ENCODE assay signal across 9 cellular contexts in genomic region chr6:20319520-20320357, GRCh38.
A peak's percentile ranks its signal among the peaks of the same experiment; 100 is the strongest.
DNase-seq lines count a peak whose midpoint lies in the region; ATAC-seq and TF ChIP-seq lines count a peak whose summit lies in the region.
"Had no signal": no experiment of that assay in that cellular context is flagged by ENCODE, and none has a peak within 500 bp of the region (broad histone marks: within the 10 kb centered on the region; RNA-seq: fewer than 3 reads in every experiment).

No MANE protein-coding gene starts in this region.

- peaks cover 8% of the 10 kb centered on the region for H3K4me1 Mint-ChIP-seq in stimulated activated memory B cell treated with anti-CD40 and anti-IgM and Interleukin-4, amounts not matched to agents 10 μg/mL and 1 μg/mL and 100 μg/mL, for 72 hours

- intact Hi-C loops in left lung (cut with DNase I) = no loop called here

- peak overlapping the region in 8 of 11 experiments; percentile 40 to 81 (median 59); a peak in 14 of 22 replicates for H3K27ac ChIP-seq in BLaER1 treated with 17β-estradiol and CSF1 and Interleukin-3, amounts not matched to agents 10 nM and 100 nM
- peak overlapping the region in 1 of 2 donors; percentile 82 for H3K27ac ChIP-seq in left lung
- H3K27ac ChIP-seq: C4-2B had no signal

- TF ChIP-seq CTCF in left lung (IDR thresholded peaks at IDR 0.05) = no peak

- peak overlapping the region; percentile 72 for H3K4me3 Mint-ChIP-seq in stimulated activated memory B cell treated with anti-CD40 and anti-IgM and Interleukin-4, amounts not matched to agents 10 μg/mL and 1 μg/mL and 100 μg/mL, for 72 hours

- no peaks in the 10 kb centered on the region for H4K20me1 ChIP-seq in BLaER1 treated with 17β-estradiol and CSF1 and Interleukin-3, amounts not matched to agents 10 nM and 100 nM

- H3K36me3 ChIP-seq in BLaER1 treated with 17β-estradiol and CSF1 and Interleukin-3, amounts not matched to agents 10 nM and 100 nM = no peaks in the 10 kb centered on the region
- no peaks in the 10 kb centered on the region for H3K36me3 ChIP-seq in left lung

- peak overlapping the region in 8 of 11 experiments; percentile 24 to 64 (median 50); a peak in 9 of 22 replicates for H3K9ac ChIP-seq in BLaER1 treated with 17β-estradiol and CSF1 and Interleukin-3, amounts not matched to agents 10 nM and 100 nM

- peak overlapping the region in 5 of 10 experiments; percentile 16 to 48 (median 30); a peak in 6 of 20 replicates for H3K4me3 ChIP-seq in BLaER1 treated with 17β-estradiol and CSF1 and Interleukin-3, amounts not matched to agents 10 nM and 100 nM
- peak overlapping the region in 1 of 2 donors; percentile 17 for H3K4me3 ChIP-seq in left lung

- H3K4me1 ChIP-seq in BLaER1 treated with 17β-estradiol and CSF1 and Interleukin-3, amounts not matched to agents 10 nM and 100 nM = peaks cover 0 to 8% (median 4%) of the 10 kb centered on the region in 10 experiments; a peak in 8 of 20 replicates
- H3K4me1 ChIP-seq in left lung = no peaks in the 10 kb centered on the region

- no peaks in the 10 kb centered on the region for H3K27me3 ChIP-seq in BLaER1 treated with 17β-estradiol and CSF1 and Interleukin-3, amounts not matched to agents 10 nM and 100 nM
- no peaks in the 10 kb centered on the region for H3K27me3 ChIP-seq in left lung

- H3K27me3 Mint-ChIP-seq in stimulated activated memory B cell treated with anti-CD40 and anti-IgM and Interleukin-4, amounts not matched to agents 10 μg/mL and 1 μg/mL and 100 μg/mL, for 72 hours = no peaks in the 10 kb centered on the region

- H3K9me3 Mint-ChIP-seq in stimulated activated memory B cell treated with anti-CD40 and anti-IgM and Interleukin-4, amounts not matched to agents 10 μg/mL and 1 μg/mL and 100 μg/mL, for 72 hours = peaks cover 8% of the 10 kb centered on the region

- peak; percentile 30 to 65 for DNase-seq in activated CD8-positive, alpha-beta memory T cell treated with anti-CD3 and anti-CD28 coated beads for 4 hours (ENCODE audit: low read depth in 2 of 2)
- peak; percentile 64 to 86 for DNase-seq in left lung
- DNase-seq in SW 1271 (lab: John Stamatoyannopoulos, UW) = no peak
- DNase-seq in DMS 273 (lab: John Stamatoyannopoulos, UW; ENCODE audit: unreplicated experiment) = no peak

- ATAC-seq in GM19468 (IDR thresholded peaks at IDR 0.05; ENCODE audit: extremely low read depth, unreplicated experiment) = peak; percentile 99
- ATAC-seq in HG03575 (IDR thresholded peaks at IDR 0.05; ENCODE audit: extremely low read depth, insufficient number of reproducible peaks, low FRiP score, unreplicated experiment) = peak; percentile 98
- ATAC-seq in left lung = peak; percentile 93
- ATAC-seq in stimulated activated memory B cell treated with anti-CD40 and anti-IgM and Interleukin-4, amounts not matched to agents 10 μg/mL and 1 μg/mL and 100 μg/mL, for 72 hours = peak; percentile 100

- peaks cover 15 to 32% (median 28%) of the 10 kb centered on the region in 11 experiments for H3K9me3 ChIP-seq in BLaER1 treated with 17β-estradiol and CSF1 and Interleukin-3, amounts not matched to agents 10 nM and 100 nM (replicated peaks in 1 of 11)
- peaks cover 0 to 8% of the 10 kb centered on the region in 2 donors for H3K9me3 ChIP-seq in left lung

- peak overlapping the region in 8 of 11 experiments; percentile 7 to 71 (median 52); a peak in 12 of 22 replicates for H3K4me2 ChIP-seq in BLaER1 treated with 17β-estradiol and CSF1 and Interleukin-3, amounts not matched to agents 10 nM and 100 nM

- H3K36me3 Mint-ChIP-seq in stimulated activated memory B cell treated with anti-CD40 and anti-IgM and Interleukin-4, amounts not matched to agents 10 μg/mL and 1 μg/mL and 100 μg/mL, for 72 hours = peaks cover 4% of the 10 kb centered on the region

- peak overlapping the region; percentile 87 for H3K27ac Mint-ChIP-seq in stimulated activated memory B cell treated with anti-CD40 and anti-IgM and Interleukin-4, amounts not matched to agents 10 μg/mL and 1 μg/mL and 100 μg/mL, for 72 hours

Comparison
In these comparisons a context has a peak if more than half of its experiments do, and no peak if none do; other contexts are left out.
1. DNase-seq: peak in activated CD8-positive, alpha-beta memory T cell treated with anti-CD3 and anti-CD28 coated beads for 4 hours (2 of 2) and left lung (2 of 2); none in SW 1271 (0 of 2) and DMS 273 (single experiment).
2. Peak in every context shown above with its lines, with median percentiles within 50 percentile points of each other: ATAC-seq.